ENCODE assay signal across 11 cellular contexts in the genomic region with DNA sequence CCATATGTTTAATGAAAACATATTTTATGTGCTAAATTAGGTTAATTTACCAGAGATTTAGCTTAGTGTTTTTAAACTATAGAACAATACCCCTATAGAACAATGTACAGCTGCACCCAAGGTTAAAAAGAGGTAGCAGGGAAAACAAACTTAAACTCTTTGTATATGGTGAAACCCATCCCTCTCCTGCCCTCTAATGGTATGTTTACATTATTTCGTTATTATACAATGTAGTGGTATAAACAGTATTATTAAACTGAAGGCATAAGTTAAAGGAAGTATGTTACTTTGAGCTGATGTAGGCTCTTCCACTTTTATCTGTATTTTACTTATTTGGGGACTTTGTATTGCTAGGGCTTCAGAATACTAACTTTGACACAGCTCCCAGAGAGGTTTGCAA. TPM values are rescaled to one million over a fixed set of nuclear protein-coding genes. Genes with fewer than 3 reads are reported as not detected.
DNase-seq lines count a peak whose midpoint lies in the region; ATAC-seq and TF ChIP-seq lines count a peak whose summit lies in the region.
"Had no signal": no experiment of that assay in that cellular context is flagged by ENCODE, and none has a peak within 500 bp of the region (broad histone marks: within the 10 kb centered on the region; RNA-seq: fewer than 3 reads in every experiment).

No MANE protein-coding gene starts in this region.

- H2AFZ ChIP-seq in PC-9: no peak overlapping the region

- intact Hi-C loops in PC-9 (cut with micrococcal nuclease; ENCODE audit: unreplicated experiment): loop anchor here (5.0 kb wide), 1 partner anchor 124 kb away; no protein-coding TSS in a partner anchor

- 7 to 17% methylated on average over 1 of the region's 1 CpG for WGBS in gastroesophageal sphincter (ENCODE audit: low coverage in 1 of 2), 2 donors

- no TSS peak for BruUV-seq in PC-9 (replicated peaks; lab: Mats Ljungman, UMichigan)

- H3K9me3 ChIP-seq in HEK293 (ENCODE audit: control insufficient read depth, insufficient read depth, low read depth, low read length): no peaks in the 10 kb centered on the region
- H3K9me3 ChIP-seq in PC-9 (ENCODE audit: insufficient read depth, low read depth): no peaks in the 10 kb centered on the region
- no peaks in the 10 kb centered on the region for H3K9me3 ChIP-seq in gastroesophageal sphincter
- H3K9me3 ChIP-seq: esophagus muscularis mucosa had no signal

- no peak for TF ChIP-seq POLR2A in gastroesophageal sphincter (IDR thresholded peaks at IDR 0.05)

- no peaks in the 10 kb centered on the region for H3K4me1 ChIP-seq in HEK293 (ENCODE audit: control insufficient read depth, insufficient read depth, low read length)
- H3K4me1 ChIP-seq in PC-9 (replicated peaks; ENCODE audit: insufficient read depth): no peaks in the 10 kb centered on the region
- no peaks in the 10 kb centered on the region for H3K4me1 ChIP-seq in gastroesophageal sphincter
- H3K4me1 ChIP-seq: esophagus muscularis mucosa had no signal

- no peaks in the 10 kb centered on the region for H3K79me2 ChIP-seq in PC-9 (ENCODE audit: low read depth)

- TF ChIP-seq EP300 in gastroesophageal sphincter (IDR thresholded peaks at IDR 0.05): no peak

- no peak for TF ChIP-seq CTCF in HEK293 (tag by site-specific recombination; IDR thresholded peaks at IDR 0.05)
- TF ChIP-seq CTCF in PC-9 (conservative IDR thresholded peaks at IDR 0.05): peak; percentile 55
- peak; percentile 10 for TF ChIP-seq CTCF in fibroblast of the aortic adventitia (IDR thresholded peaks at IDR 0.05; ENCODE audit: insufficient read depth, low read length)
- TF ChIP-seq CTCF in gastroesophageal sphincter (IDR thresholded peaks at IDR 0.05): peak in 1 of 4 experiments; percentile 8

- POLR2A ChIA-PET in HEK293 (lab: Yijun Ruan, JAX) (interaction anchor here (1.1 to 1.9 kb wide), 2 partner anchors 17 to 51 kb away, joined by 5 to 7 read pairs; a partner anchor contains a TSS), PC-9 (lab: Charles Lee; ENCODE audit: unreplicated experiment) (interaction anchor here (0.6 kb wide), 2 partner anchors 35 to 217 kb away, joined by 3 to 6 read pairs; no protein-coding TSS in a partner anchor)

- H3K9me2 ChIP-seq in PC-9 (ENCODE audit: insufficient read depth): no peaks in the 10 kb centered on the region

- ATAC-seq in HG02885 (IDR thresholded peaks at IDR 0.05; ENCODE audit: poor library complexity, unreplicated experiment) (no peak), gastroesophageal sphincter (no peak)

- H3F3A ChIP-seq in PC-9 (ENCODE audit: insufficient read depth, low read depth): no peaks in the 10 kb centered on the region; the same call in none of the 2 replicates

- H3K27me3 ChIP-seq in PC-9 (ENCODE audit: insufficient read depth, low read depth) (no peaks in the 10 kb centered on the region), gastroesophageal sphincter (no peaks in the 10 kb centered on the region)
- H3K27me3 ChIP-seq: esophagus muscularis mucosa had no signal

- DNase-seq in EH (ENCODE audit: low read depth): peak; percentile 9
- DNase-seq in PC-9: no peak
- DNase-seq in fibroblast of the aortic adventitia (ENCODE audit: low read depth): peak; percentile 4
- no peak for DNase-seq in hypothalamus (lab: John Stamatoyannopoulos, UW)
- DNase-seq in activated CD8-positive, alpha-beta memory T cell treated with anti-CD3 and anti-CD28 coated beads for 24 hours: no peak
- DNase-seq: H7; stimulated activated CD4-positive, alpha-beta T cell treated with anti-CD3 and anti-CD28 coated beads, Interleukin-15, amount 100 ng/mL, for 24 hours had no signal

- H3K27ac ChIP-seq in HEK293 (ENCODE audit: extremely low read depth, low read depth, low read length) (no peak overlapping the region), PC-9 (no peak overlapping the region), gastroesophageal sphincter (no peak overlapping the region)
- H3K27ac ChIP-seq: esophagus muscularis mucosa had no signal

- CTCF ChIA-PET in HEK293 (lab: Yijun Ruan, JAX) (interaction anchor here (0.6 to 1.7 kb wide), 16 partner anchors 9 to 410 kb away, joined by 3 to 7 read pairs (median 3); no protein-coding TSS in a partner anchor), PC-9 (lab: Charles Lee) (no interaction called here)

- no peaks in the 10 kb centered on the region for H4K20me1 ChIP-seq in PC-9 (ENCODE audit: insufficient read depth)

- no peak overlapping the region for H3K4me2 ChIP-seq in PC-9

- H3K36me3 ChIP-seq in HEK293 (ENCODE audit: control insufficient read depth in 2 of 2, insufficient read depth in 1 of 2, low read length in 2 of 2) (peaks cover under 1 to 15% of the 10 kb centered on the region in 2 experiments; a peak in 1 of 3 replicates), PC-9 (ENCODE audit: low read depth) (no peaks in the 10 kb centered on the region; the same call in 1 of the 2 replicates), gastroesophageal sphincter (peaks cover 0 to 37% of the 10 kb centered on the region in 2 donors)

- no peak overlapping the region for H3K4me3 ChIP-seq in HEK293 (ENCODE audit: low read depth, low read length)
- no peak overlapping the region for H3K4me3 ChIP-seq in PC-9
- no peak overlapping the region for H3K4me3 ChIP-seq in fibroblast of the aortic adventitia (ENCODE audit: low read depth, low read length)
- no peak overlapping the region for H3K4me3 ChIP-seq in gastroesophageal sphincter
- H3K4me3 ChIP-seq: esophagus muscularis mucosa had no signal

TF ChIP-seq in HEK293, 187 proteins besides CTCF, POLR2A, EP300 and RAD21:
- TF ChIP-seq ZSCAN30 (tag by site-specific recombination; IDR thresholded peaks at IDR 0.05) (0 out of 2 replicates have a peak, but pooled peaks have one; percentile 23), ZNF184 (tag by site-specific recombination; IDR thresholded peaks at IDR 0.05) (no peak), ZNF654 (tag by site-specific recombination; IDR thresholded peaks at IDR 0.05; ENCODE audit: low read depth) (peak; percentile 41), ZNF416 (tag by site-specific recombination; IDR thresholded peaks at IDR 0.05) (no peak), PRDM1 (tag by site-specific recombination; IDR thresholded peaks at IDR 0.05) (no peak), ZNF658 (tag by site-specific recombination; IDR thresholded peaks at IDR 0.05) (no peak), ZNF623 (tag by site-specific recombination; IDR thresholded peaks at IDR 0.05) (no peak), ZNF146 (tag by site-specific recombination; IDR thresholded peaks at IDR 0.05) (no peak), ZBTB7A (tag by site-specific recombination; IDR thresholded peaks at IDR 0.05; ENCODE audit: low read depth) (no peak)
- TF ChIP-seq, protein P1, sequence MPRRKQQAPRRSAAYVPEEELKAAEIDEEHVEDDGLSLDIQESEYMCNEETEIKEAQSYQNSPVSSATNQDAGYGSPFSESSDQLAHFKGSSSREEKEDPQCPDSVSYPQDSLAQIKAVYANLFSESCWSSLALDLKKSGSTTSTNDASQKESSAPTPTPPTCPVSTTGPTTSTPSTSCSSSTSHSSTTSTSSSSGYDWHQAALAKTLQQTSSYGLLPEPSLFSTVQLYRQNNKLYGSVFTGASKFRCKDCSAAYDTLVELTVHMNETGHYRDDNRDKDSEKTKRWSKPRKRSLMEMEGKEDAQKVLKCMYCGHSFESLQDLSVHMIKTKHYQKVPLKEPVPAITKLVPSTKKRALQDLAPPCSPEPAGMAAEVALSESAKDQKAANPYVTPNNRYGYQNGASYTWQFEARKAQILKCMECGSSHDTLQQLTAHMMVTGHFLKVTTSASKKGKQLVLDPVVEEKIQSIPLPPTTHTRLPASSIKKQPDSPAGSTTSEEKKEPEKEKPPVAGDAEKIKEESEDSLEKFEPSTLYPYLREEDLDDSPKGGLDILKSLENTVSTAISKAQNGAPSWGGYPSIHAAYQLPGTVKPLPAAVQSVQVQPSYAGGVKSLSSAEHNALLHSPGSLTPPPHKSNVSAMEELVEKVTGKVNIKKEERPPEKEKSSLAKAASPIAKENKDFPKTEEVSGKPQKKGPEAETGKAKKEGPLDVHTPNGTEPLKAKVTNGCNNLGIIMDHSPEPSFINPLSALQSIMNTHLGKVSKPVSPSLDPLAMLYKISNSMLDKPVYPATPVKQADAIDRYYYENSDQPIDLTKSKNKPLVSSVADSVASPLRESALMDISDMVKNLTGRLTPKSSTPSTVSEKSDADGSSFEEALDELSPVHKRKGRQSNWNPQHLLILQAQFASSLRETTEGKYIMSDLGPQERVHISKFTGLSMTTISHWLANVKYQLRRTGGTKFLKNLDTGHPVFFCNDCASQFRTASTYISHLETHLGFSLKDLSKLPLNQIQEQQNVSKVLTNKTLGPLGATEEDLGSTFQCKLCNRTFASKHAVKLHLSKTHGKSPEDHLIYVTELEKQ (tag by site-specific recombination; IDR thresholded peaks at IDR 0.05; ENCODE audit: borderline replicate concordance): no peak

RNA-seq across cellular contexts. Expression of a gene that starts 16.7 kb away (rescaled TPM):
- total RNA-seq in PC-9 (2021) (9.7 and 11.5 TPM in 2 replicates), fibroblast of the aortic adventitia (ENCODE audit: low replicate concordance) (0.57 and 0.72 TPM in 2 replicates), gastroesophageal sphincter (not detected)
- total RNA-seq: esophagus muscularis mucosa had no signal

Comparison
In these comparisons a context has a peak if more than half of its experiments do, and no peak if none do; other contexts are left out.
1. DNase-seq: peak in EH (single experiment) and fibroblast of the aortic adventitia (single experiment); none in PC-9 (0 of 2), hypothalamus (0 of 51) and activated CD8-positive, alpha-beta memory T cell treated with anti-CD3 and anti-CD28 coated beads for 24 hours (single experiment).